ENCODE assay signal across 11 cellular contexts in genomic region chr2:238220892-238221521, GRCh38. TPM values are rescaled to one million over a fixed set of nuclear protein-coding genes. Genes with fewer than 3 reads are reported as not detected.
DNase-seq lines count a peak whose midpoint lies in the region; ATAC-seq and TF ChIP-seq lines count a peak whose summit lies in the region.
"Had no signal": no experiment of that assay in that cellular context is flagged by ENCODE, and none has a peak within 500 bp of the region (broad histone marks: within the 10 kb centered on the region; RNA-seq: fewer than 3 reads in every experiment).

No MANE protein-coding gene starts in this region.

- no peak for TF ChIP-seq CTCF in SK-N-SH (IDR thresholded peaks at IDR 0.05)
- no peak for TF ChIP-seq CTCF in nephron progenitor cell (IDR thresholded peaks at IDR 0.05)

- H3K4me3 ChIP-seq in SK-N-SH (ENCODE audit: low read depth in 2 of 2, low read length in 1 of 2) = no peak overlapping the region

- CTCF ChIA-PET in SK-N-SH (lab: Yijun Ruan, JAX) = interaction anchor here (0.8 to 1.5 kb wide), 2 partner anchors 27 to 363 kb away, joined by 3 to 4 read pairs; no protein-coding TSS in a partner anchor

- no peaks in the 10 kb centered on the region for H3K9me2 ChIP-seq in SK-N-SH

- H3K79me2 ChIP-seq in SK-N-SH (ENCODE audit: insufficient read depth) = no peaks in the 10 kb centered on the region

- H4K20me1 ChIP-seq in SK-N-SH (ENCODE audit: insufficient read depth) = no peaks in the 10 kb centered on the region

- whole genome bisulfite sequencing in SK-N-SH (ENCODE audit: low lambda C conversion rate) = 88% methylated on average over 6 of the region's 23 CpGs

- H2AFZ ChIP-seq in SK-N-SH (ENCODE audit: low read depth) = no peak overlapping the region

- H3K27ac Mint-ChIP-seq in stimulated activated memory B cell treated with anti-CD40 and anti-IgM and Interleukin-4, amounts not matched to agents 10 μg/mL and 1 μg/mL and 100 μg/mL, for 72 hours = no peak overlapping the region
- no peak overlapping the region for H3K27ac Mint-ChIP-seq in nephron progenitor cell

- H3K4me1 Mint-ChIP-seq in stimulated activated memory B cell treated with anti-CD40 and anti-IgM and Interleukin-4, amounts not matched to agents 10 μg/mL and 1 μg/mL and 100 μg/mL, for 72 hours = no peaks in the 10 kb centered on the region
- peaks cover 12% of the 10 kb centered on the region for H3K4me1 Mint-ChIP-seq in nephron progenitor cell

- no peak overlapping the region for H3K4me2 ChIP-seq in SK-N-SH

- ATAC-seq in SK-N-SH treated with all-trans-retinoic acid at 6 μM for 48 hours (0 out of 3 replicates have a peak, but pooled peaks have one; percentile 18), HG03175 (IDR thresholded peaks at IDR 0.05; ENCODE audit: unreplicated experiment) (no peak), HG02970 (IDR thresholded peaks at IDR 0.05; ENCODE audit: low FRiP score, unreplicated experiment) (no peak)
- ATAC-seq in stimulated activated memory B cell treated with anti-CD40 and anti-IgM and Interleukin-4, amounts not matched to agents 10 μg/mL and 1 μg/mL and 100 μg/mL, for 72 hours = peak; percentile 12

- H3K9me3 ChIP-seq in SK-N-SH = no peaks in the 10 kb centered on the region

- H3K27ac ChIP-seq in SK-N-SH (ENCODE audit: low read depth in 2 of 2, low read length in 1 of 2) = no peak overlapping the region

- H3F3A ChIP-seq in SK-N-SH (replicated peaks; ENCODE audit: insufficient read depth) = no peaks in the 10 kb centered on the region

- H3K36me3 ChIP-seq in SK-N-SH (replicated peaks in 1 of 2; ENCODE audit: control insufficient read depth in 1 of 2, insufficient read depth in 2 of 2, low read length in 1 of 2) = no peaks in the 10 kb centered on the region

- no peak overlapping the region for H3K4me3 Mint-ChIP-seq in stimulated activated memory B cell treated with anti-CD40 and anti-IgM and Interleukin-4, amounts not matched to agents 10 μg/mL and 1 μg/mL and 100 μg/mL, for 72 hours
- no peak overlapping the region for H3K4me3 Mint-ChIP-seq in nephron progenitor cell

- no peaks in the 10 kb centered on the region for H3K27me3 ChIP-seq in SK-N-SH (ENCODE audit: insufficient read depth)

- no peak for DNase-seq in SK-N-SH
- DNase-seq in SHP77 (lab: John Stamatoyannopoulos, UW) = peak; percentile 63 to 75
- DNase-seq in globus pallidus (ENCODE audit: low spot score) = peak; percentile 93
- DNase-seq in nephron progenitor cell = no peak
- DNase-seq: kidney; NCI-H1092; stimulated activated CD4-positive, alpha-beta T cell treated with anti-CD3 and anti-CD28 coated beads, Interleukin-15, amount 100 ng/mL, for 24 hours had no signal

- H3K9me3 Mint-ChIP-seq in stimulated activated memory B cell treated with anti-CD40 and anti-IgM and Interleukin-4, amounts not matched to agents 10 μg/mL and 1 μg/mL and 100 μg/mL, for 72 hours = no peaks in the 10 kb centered on the region
- H3K9me3 Mint-ChIP-seq in nephron progenitor cell = peaks cover 12% of the 10 kb centered on the region

- H3K9ac ChIP-seq in SK-N-SH = no peak overlapping the region

- no peaks in the 10 kb centered on the region for H3K27me3 Mint-ChIP-seq in stimulated activated memory B cell treated with anti-CD40 and anti-IgM and Interleukin-4, amounts not matched to agents 10 μg/mL and 1 μg/mL and 100 μg/mL, for 72 hours
- peaks cover 3% of the 10 kb centered on the region for H3K27me3 Mint-ChIP-seq in nephron progenitor cell (ENCODE audit: low read depth, poor library complexity)

- no peak for TF ChIP-seq RAD21 in SK-N-SH (IDR thresholded peaks at IDR 0.05; ENCODE audit: low read length)

- peaks cover 23% of the 10 kb centered on the region for H3K36me3 Mint-ChIP-seq in stimulated activated memory B cell treated with anti-CD40 and anti-IgM and Interleukin-4, amounts not matched to agents 10 μg/mL and 1 μg/mL and 100 μg/mL, for 72 hours
- H3K36me3 Mint-ChIP-seq in nephron progenitor cell (ENCODE audit: low read depth) = no peaks in the 10 kb centered on the region

- POLR2A ChIA-PET in SK-N-SH (lab: Yijun Ruan, JAX) = interaction anchor here (0.6 kb wide), 1 partner anchor 448 kb away, joined by 3 read pairs; no protein-coding TSS in a partner anchor

- H3K4me1 ChIP-seq in SK-N-SH (ENCODE audit: control insufficient read depth in 1 of 2, insufficient read depth in 2 of 2, low read depth in 1 of 2, low read length in 1 of 2) = no peaks in the 10 kb centered on the region; a peak in 1 of 4 replicates

- no peak for TF ChIP-seq EP300 in SK-N-SH (IDR thresholded peaks at IDR 0.05; ENCODE audit: borderline replicate concordance in 1 of 2, low read depth in 1 of 2, low read length in 1 of 2)

TF ChIP-seq in SK-N-SH treated with all-trans-retinoic acid at 6 μM for 48 hours, 23 proteins besides CTCF, POLR2A, EP300 and RAD21 (continues in another document):
- no peak for TF ChIP-seq ZNF70 (CRISPR knock-in tag; IDR thresholded peaks at IDR 0.05)
- no peak for TF ChIP-seq RARB (CRISPR knock-in tag; IDR thresholded peaks at IDR 0.05)
- TF ChIP-seq CSDC2 (CRISPR knock-in tag; IDR thresholded peaks at IDR 0.05) = no peak
- TF ChIP-seq ARNTL (CRISPR knock-in tag; IDR thresholded peaks at IDR 0.05; ENCODE audit: borderline replicate concordance, low read depth) = no peak
- no peak for TF ChIP-seq POU6F1 (CRISPR knock-in tag; IDR thresholded peaks at IDR 0.05; ENCODE audit: borderline replicate concordance, low read depth)
- TF ChIP-seq ZFP30 (CRISPR knock-in tag; IDR thresholded peaks at IDR 0.05) = no peak
- TF ChIP-seq ISL1 (CRISPR knock-in tag; IDR thresholded peaks at IDR 0.05) = no peak
- TF ChIP-seq TCF4 (CRISPR knock-in tag; IDR thresholded peaks at IDR 0.05; ENCODE audit: borderline replicate concordance) = no peak

TF ChIP-seq in SK-N-SH, 30 proteins besides CTCF, POLR2A, EP300 and RAD21:
- TF ChIP-seq SIN3A (IDR thresholded peaks at IDR 0.05; ENCODE audit: borderline replicate concordance, low read depth, low read length) = no peak

RNA-seq across cellular contexts. Expression of gene ILKAP, which starts 17.5 kb away (rescaled TPM):
- 35.6 and 49.2 TPM in 2 replicates for polyA plus RNA-seq in SK-N-SH (2012; rRNA removed)
- polyA plus RNA-seq in SK-N-SH (2012; cell fraction: cytosol; rRNA removed) = 31.8 and 34.3 TPM in 2 replicates
- 126 and 149 TPM in 2 replicates for polyA plus RNA-seq in SK-N-SH (2012; cell fraction: nucleus; rRNA removed)

RNA-seq across cellular contexts. Expression of gene HES6, which starts 18.8 kb away (rescaled TPM):
- 3.6 and 4.4 TPM in 2 replicates for polyA plus RNA-seq in SK-N-SH (2012; rRNA removed)
- 2.3 and 3.6 TPM in 2 replicates for polyA plus RNA-seq in SK-N-SH (2012; cell fraction: cytosol; rRNA removed)
- polyA plus RNA-seq in SK-N-SH (2012; cell fraction: nucleus; rRNA removed) = 11.1 and 18.1 TPM in 2 replicates

Comparison
In these comparisons a context has a peak if more than half of its experiments do, and no peak if none do; other contexts are left out.
1. ATAC-seq: peak in SK-N-SH treated with all-trans-retinoic acid at 6 μM for 48 hours (single experiment) and stimulated activated memory B cell treated with anti-CD40 and anti-IgM and Interleukin-4, amounts not matched to agents 10 μg/mL and 1 μg/mL and 100 μg/mL, for 72 hours (single experiment); none in HG03175 (single experiment) and HG02970 (single experiment).
2. DNase-seq: peak in SHP77 (2 of 2) and globus pallidus (single experiment); none in SK-N-SH (single experiment) and nephron progenitor cell (single experiment).